Comparison of ENCODE assay signal across 8 cellular contexts in the genomic region with DNA sequence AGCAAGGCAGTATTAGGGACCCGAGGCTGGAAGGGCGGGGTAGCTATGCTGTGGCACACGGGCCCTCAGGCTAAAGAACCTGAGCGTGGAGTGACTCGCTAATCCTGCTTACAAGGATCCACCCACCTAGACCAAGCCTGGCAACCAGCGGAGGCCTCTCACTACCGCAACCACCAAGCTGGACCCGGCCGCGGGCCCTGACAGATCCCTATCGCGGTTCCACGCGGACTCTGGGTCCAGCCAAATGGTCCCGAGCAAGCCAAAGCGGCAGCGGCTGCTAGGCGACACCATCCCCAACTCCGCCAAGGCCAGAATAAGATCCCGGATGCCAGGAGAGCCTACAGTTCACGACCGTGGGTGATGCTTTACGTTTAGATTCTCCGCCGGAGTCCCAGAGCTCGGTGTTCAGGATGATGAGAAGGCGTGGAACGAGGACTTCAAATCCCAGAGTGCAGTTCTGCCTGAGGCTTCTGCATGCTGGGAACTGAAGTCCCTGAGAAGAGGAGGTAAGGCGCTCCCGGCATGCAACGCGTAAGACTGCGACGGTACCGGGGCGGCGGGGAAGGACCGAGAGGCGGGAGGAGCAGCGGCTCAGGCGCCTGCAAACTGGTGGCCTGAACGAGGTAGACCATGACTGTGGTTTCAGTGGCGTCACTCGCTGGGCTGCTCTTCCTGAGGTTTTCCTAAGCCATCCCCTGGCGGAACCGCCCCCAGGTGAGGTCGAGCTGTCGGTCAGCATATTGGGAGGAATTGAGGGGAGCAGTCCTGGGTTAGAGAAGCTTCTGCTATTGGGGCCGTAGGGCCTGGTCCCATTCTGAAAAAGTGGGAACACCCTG. TPM values are rescaled to one million over a fixed set of nuclear protein-coding genes. Genes with fewer than 3 reads are reported as not detected.
DNase-seq lines count a peak whose midpoint lies in the region; ATAC-seq and TF ChIP-seq lines count a peak whose summit lies in the region.

A gene with protein sequence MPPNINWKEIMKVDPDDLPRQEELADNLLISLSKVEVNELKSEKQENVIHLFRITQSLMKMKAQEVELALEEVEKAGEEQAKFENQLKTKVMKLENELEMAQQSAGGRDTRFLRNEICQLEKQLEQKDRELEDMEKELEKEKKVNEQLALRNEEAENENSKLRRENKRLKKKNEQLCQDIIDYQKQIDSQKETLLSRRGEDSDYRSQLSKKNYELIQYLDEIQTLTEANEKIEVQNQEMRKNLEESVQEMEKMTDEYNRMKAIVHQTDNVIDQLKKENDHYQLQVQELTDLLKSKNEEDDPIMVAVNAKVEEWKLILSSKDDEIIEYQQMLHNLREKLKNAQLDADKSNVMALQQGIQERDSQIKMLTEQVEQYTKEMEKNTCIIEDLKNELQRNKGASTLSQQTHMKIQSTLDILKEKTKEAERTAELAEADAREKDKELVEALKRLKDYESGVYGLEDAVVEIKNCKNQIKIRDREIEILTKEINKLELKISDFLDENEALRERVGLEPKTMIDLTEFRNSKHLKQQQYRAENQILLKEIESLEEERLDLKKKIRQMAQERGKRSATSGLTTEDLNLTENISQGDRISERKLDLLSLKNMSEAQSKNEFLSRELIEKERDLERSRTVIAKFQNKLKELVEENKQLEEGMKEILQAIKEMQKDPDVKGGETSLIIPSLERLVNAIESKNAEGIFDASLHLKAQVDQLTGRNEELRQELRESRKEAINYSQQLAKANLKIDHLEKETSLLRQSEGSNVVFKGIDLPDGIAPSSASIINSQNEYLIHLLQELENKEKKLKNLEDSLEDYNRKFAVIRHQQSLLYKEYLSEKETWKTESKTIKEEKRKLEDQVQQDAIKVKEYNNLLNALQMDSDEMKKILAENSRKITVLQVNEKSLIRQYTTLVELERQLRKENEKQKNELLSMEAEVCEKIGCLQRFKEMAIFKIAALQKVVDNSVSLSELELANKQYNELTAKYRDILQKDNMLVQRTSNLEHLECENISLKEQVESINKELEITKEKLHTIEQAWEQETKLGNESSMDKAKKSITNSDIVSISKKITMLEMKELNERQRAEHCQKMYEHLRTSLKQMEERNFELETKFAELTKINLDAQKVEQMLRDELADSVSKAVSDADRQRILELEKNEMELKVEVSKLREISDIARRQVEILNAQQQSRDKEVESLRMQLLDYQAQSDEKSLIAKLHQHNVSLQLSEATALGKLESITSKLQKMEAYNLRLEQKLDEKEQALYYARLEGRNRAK (N-terminal part only) (minus strand): TSS at position 315 of the 836 bp plus-strand sequence. CDS start 781 bp downstream, outside the sequence.
A gene (plus strand): TSS at position 534 of the 836 bp plus-strand sequence. CDS start 6,009 bp downstream, outside the sequence.

- H3K4me3 ChIP-seq in GM12864 (ENCODE audit: low read depth, low read length) (peak within 1 kb of the TSS; percentile 75), osteoblast (ENCODE audit: insufficient read depth, low read length) (peak within 1 kb of the TSS; percentile 98), testis (peak within 1 kb of the TSS; percentile 79 to 83)

- H3K27me3 ChIP-seq in osteoblast (ENCODE audit: insufficient read depth, low read length) (no peaks in the 10 kb centered on the region), testis (no peaks in the 10 kb centered on the region)

- peaks cover 10% of the 10 kb centered on the region for H3K36me3 ChIP-seq in osteoblast (ENCODE audit: insufficient read depth, low read length)
- no peaks in the 10 kb centered on the region for H3K36me3 ChIP-seq in testis (ENCODE audit: low read depth, missing control alignments)

- ATAC-seq in HG02678 (IDR thresholded peaks at IDR 0.05; ENCODE audit: unreplicated experiment): peak; percentile 95
- peak; percentile 97 for ATAC-seq in activated naive CD8-positive, alpha-beta T cell treated with anti-CD3 and anti-CD28 coated beads, Interleukin-2, amount 10 ng/mL, durations not matched to agents 7 days and 5 days (ENCODE audit: low read depth)

- intact Hi-C loops in head of caudate nucleus (cut with DNase I): loop anchor here (5.0 kb wide), 1 partner anchor 110 kb away; no protein-coding TSS in a partner anchor
- intact Hi-C loops in testis (cut with DNase I; ENCODE audit: low total_unique reads): no loop called here

- no peaks in the 10 kb centered on the region for H3K27me3 Mint-ChIP-seq in activated naive CD8-positive, alpha-beta T cell treated with anti-CD3 and anti-CD28 coated beads, Interleukin-2, amount 10 ng/mL, durations not matched to agents 7 days and 5 days

- peak within 1 kb of the TSS; percentile 86 for H3K27ac Mint-ChIP-seq in activated naive CD8-positive, alpha-beta T cell treated with anti-CD3 and anti-CD28 coated beads, Interleukin-2, amount 10 ng/mL, durations not matched to agents 7 days and 5 days

- H3K9me3 Mint-ChIP-seq in activated naive CD8-positive, alpha-beta T cell treated with anti-CD3 and anti-CD28 coated beads, Interleukin-2, amount 10 ng/mL, durations not matched to agents 7 days and 5 days: no peaks in the 10 kb centered on the region

- H3K4me1 Mint-ChIP-seq in activated naive CD8-positive, alpha-beta T cell treated with anti-CD3 and anti-CD28 coated beads, Interleukin-2, amount 10 ng/mL, durations not matched to agents 7 days and 5 days: peaks cover 21% of the 10 kb centered on the region

- H3K4me2 ChIP-seq in osteoblast (ENCODE audit: insufficient read depth, low read length): peak within 1 kb of the TSS; percentile 97

- POLR2A ChIA-PET in activated naive CD8-positive, alpha-beta T cell treated with anti-CD3 and anti-CD28 coated beads, Interleukin-2, amount 10 ng/mL, durations not matched to agents 7 days and 5 days (lab: Charles Lee): interaction anchor here (1.1 to 2.1 kb wide), 2 partner anchors 27 to 104 kb away, joined by 3 to 5 read pairs; no protein-coding TSS in a partner anchor

- TF ChIP-seq CTCF in GM12864 (IDR thresholded peaks at IDR 0.05; ENCODE audit: low read depth, low read length, missing control alignments): no peak
- no peak for TF ChIP-seq CTCF in osteoblast (IDR thresholded peaks at IDR 0.05; ENCODE audit: extremely low read depth, low read depth, low read length)
- peak in 1 of 3 experiments; percentile 21 for TF ChIP-seq CTCF in testis (IDR thresholded peaks at IDR 0.05)

- peak; percentile 37 for TF ChIP-seq POLR2A in testis (IDR thresholded peaks at IDR 0.05)

- WGBS in testis, 2 donors: 0 to 1% methylated on average over 15 to 49 of the region's 49 CpGs

- H3K27ac ChIP-seq in osteoblast (ENCODE audit: low read depth, low read length) (peak within 1 kb of the TSS; percentile 88), testis (peak within 1 kb of the TSS; percentile 64 to 86)

- DNase-seq in GM12864 (ENCODE audit: low read depth): peak; percentile 98
- peak; percentile 100 for DNase-seq in NCI-H1105 treated with DMSO at 0.1 percent for 48 hours (lab: John Stamatoyannopoulos, UW)
- DNase-seq in SKM-1 treated with dmso at 0.1 percent for 144 hours (lab: John Stamatoyannopoulos, UW; ENCODE audit: unreplicated experiment): peak; percentile 85
- peak; percentile 86 for DNase-seq in activated naive CD8-positive, alpha-beta T cell treated with anti-CD3 and anti-CD28 coated beads, Interleukin-2, amount 10 ng/mL, durations not matched to agents 7 days and 5 days
- peak; percentile 94 to 99 (median 98) for DNase-seq in head of caudate nucleus
- peak; percentile 94 for DNase-seq in osteoblast (ENCODE audit: insufficient read length, low spot score, missing footprints)
- DNase-seq in testis: peak; percentile 99

- H3K9me3 ChIP-seq in osteoblast (ENCODE audit: low read depth, low read length) (no peaks in the 10 kb centered on the region), testis (no peaks in the 10 kb centered on the region)

- peak within 1 kb of the TSS; percentile 97 for H2AFZ ChIP-seq in osteoblast (ENCODE audit: low read length)

- H3K4me3 Mint-ChIP-seq in activated naive CD8-positive, alpha-beta T cell treated with anti-CD3 and anti-CD28 coated beads, Interleukin-2, amount 10 ng/mL, durations not matched to agents 7 days and 5 days: peak within 1 kb of the TSS; percentile 96

- peaks cover 47% of the 10 kb centered on the region for H3K79me2 ChIP-seq in osteoblast (ENCODE audit: insufficient read depth, low read length)

- H3K36me3 Mint-ChIP-seq in activated naive CD8-positive, alpha-beta T cell treated with anti-CD3 and anti-CD28 coated beads, Interleukin-2, amount 10 ng/mL, durations not matched to agents 7 days and 5 days: peaks cover 9% of the 10 kb centered on the region

- no peaks in the 10 kb centered on the region for H4K20me1 ChIP-seq in osteoblast (ENCODE audit: insufficient read depth, low read length)

- peaks cover 14% of the 10 kb centered on the region for H3K4me1 ChIP-seq in osteoblast (ENCODE audit: insufficient read depth, low read length)
- no peaks in the 10 kb centered on the region for H3K4me1 ChIP-seq in testis

RNA-seq across cellular contexts. Expression of the first gene that starts in this region (rescaled TPM):
- total RNA-seq in activated naive CD8-positive, alpha-beta T cell treated with anti-CD3 and anti-CD28 coated beads, Interleukin-2, amount 10 ng/mL, durations not matched to agents 7 days and 5 days: 10 to 100 TPM; 13.6 to 18.2 TPM
- 20.3 and 22.4 TPM in 2 replicates for total RNA-seq in osteoblast
- 10 to 100 TPM; 46.0 to 48.5 TPM for total RNA-seq in testis
- polyA plus RNA-seq in testis (ENCODE audit: insufficient read depth, low read depth, low replicate concordance): 5.0 TPM

RNA-seq across cellular contexts. Expression of the second gene that starts in this region (rescaled TPM):
- total RNA-seq in activated naive CD8-positive, alpha-beta T cell treated with anti-CD3 and anti-CD28 coated beads, Interleukin-2, amount 10 ng/mL, durations not matched to agents 7 days and 5 days: 1 to 10 TPM; 6.7 to 8.2 TPM
- 46.3 and 48.0 TPM in 2 replicates for total RNA-seq in osteoblast
- total RNA-seq in testis: 10 to 100 TPM; 12.7 to 16.1 TPM
- 5.7 TPM for polyA plus RNA-seq in testis (ENCODE audit: insufficient read depth, low read depth, low replicate concordance)

Comparison
In these comparisons a context has a peak if more than half of its experiments do, and no peak if none do; other contexts are left out.
1. Peak in every context shown above with its lines: DNase-seq, ATAC-seq, H3K4me3 ChIP-seq and H3K27ac ChIP-seq.